Comparison of ENCODE assay signal across 34 cellular contexts in the genomic region with DNA sequence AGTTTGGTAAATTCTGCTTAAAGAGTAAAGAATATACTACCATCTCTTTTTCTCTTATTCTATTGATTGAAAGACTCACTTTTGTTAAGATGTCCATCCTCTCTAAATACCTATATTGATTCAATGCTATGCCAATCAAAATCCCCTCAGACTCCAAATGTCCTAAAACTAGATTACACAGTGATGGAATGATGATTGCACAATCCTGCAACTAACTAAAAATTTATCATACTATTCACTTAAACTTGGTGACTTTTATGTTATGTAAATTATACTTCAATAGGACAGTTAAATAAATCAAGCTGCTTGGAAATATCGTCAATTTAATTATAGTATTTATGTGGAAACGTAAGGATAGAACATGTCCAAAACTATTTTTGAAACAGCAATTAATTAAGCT.
"Had no signal": no experiment of that assay in that cellular context is flagged by ENCODE, and none has a peak within 500 bp of the region (broad histone marks: within the 10 kb centered on the region; RNA-seq: fewer than 3 reads in every experiment).

No MANE protein-coding gene starts in this region.

- H3K36me3 ChIP-seq: adrenal gland, brain microvascular endothelial cell, breast epithelium, WERI-Rb-1 had no signal

- H3K27me3 ChIP-seq: adrenal gland, body of pancreas, brain microvascular endothelial cell, breast epithelium had no signal

- ATAC-seq: activated CD4-positive, alpha-beta T cell treated with anti-CD3 and anti-CD28 coated beads for 36 hours; activated CD4-positive, CD25-positive, alpha-beta regulatory T cell treated with anti-CD3 and anti-CD28 coated beads, Interleukin-2, amount 50 U/mL, for 24 hours; activated CD8-positive, alpha-beta memory T cell treated with anti-CD3 and anti-CD28 coated beads, Interleukin-2, amount 10 ng/mL, durations not matched to agents 7 days and 5 days; activated CD8-positive, alpha-beta T cell treated with anti-CD3 and anti-CD28 coated beads, Interleukin-2, amount 10 ng/mL, durations not matched to agents 7 days and 5 days; activated naive CD8-positive, alpha-beta T cell treated with anti-CD3 and anti-CD28 coated beads, Interleukin-2, amount 50 U/mL, for 24 hours; body of pancreas; WTC11 had no signal

- H3K27ac ChIP-seq: adrenal gland, body of pancreas, brain microvascular endothelial cell, breast epithelium, WERI-Rb-1 had no signal

- H3K4me1 ChIP-seq: adrenal gland, body of pancreas, breast epithelium had no signal

- H3K9me3 ChIP-seq: adrenal gland, body of pancreas, breast epithelium had no signal

- DNase-seq: activated CD4-positive, alpha-beta memory T cell treated with anti-CD3 and anti-CD28 coated beads, Interleukin-2, amount 10 ng/mL, durations not matched to agents 7 days and 5 days; activated CD4-positive, alpha-beta T cell treated with anti-CD3 and anti-CD28 coated beads for 1 hour; activated CD4-positive, alpha-beta T cell treated with anti-CD3 and anti-CD28 coated beads for 36 hours; activated CD4-positive, alpha-beta T cell treated with anti-CD3 and anti-CD28 coated beads for 48 hours; activated CD4-positive, alpha-beta T cell treated with anti-CD3 and anti-CD28 coated beads, Interleukin-2, amount 10 ng/mL, durations not matched to agents 7 days and 5 days; activated CD4-positive, alpha-beta T cell treated with anti-CD3 and anti-CD28 coated beads, Interleukin-2, amount 50 U/mL, for 48 hours; activated CD4-positive, CD25-positive, alpha-beta regulatory T cell; activated CD8-positive, alpha-beta memory T cell treated with anti-CD3 and anti-CD28 coated beads for 24 hours; activated CD8-positive, alpha-beta memory T cell treated with anti-CD3 and anti-CD28 coated beads, Interleukin-2, amount 10 ng/mL, durations not matched to agents 7 days and 5 days; activated CD8-positive, alpha-beta memory T cell treated with anti-CD3 and anti-CD28 coated beads, Interleukin-2, amount 50 U/mL, for 48 hours; activated CD8-positive, alpha-beta T cell treated with anti-CD3 and anti-CD28 coated beads, Interleukin-2, amount 10 ng/mL, durations not matched to agents 7 days and 5 days; activated effector memory CD4-positive, alpha-beta T cell treated with Interleukin-2 at 50 U/mL for 16 hours; activated gamma-delta T cell; activated naive CD4-positive, alpha-beta T cell treated with anti-CD3 and anti-CD28 coated beads, Interleukin-2, amount 10 ng/mL, durations not matched to agents 7 days and 5 days; activated naive CD4-positive, alpha-beta T cell treated with Interleukin-2 at 50 U/mL for 16 hours; activated naive CD8-positive, alpha-beta T cell treated with anti-CD3 and anti-CD28 coated beads, Interleukin-2, amount 10 ng/mL, durations not matched to agents 7 days and 5 days; activated naive CD8-positive, alpha-beta T cell treated with anti-CD3 and anti-CD28 coated beads, Interleukin-2, amount 50 U/mL, for 24 hours; activated T-cell treated with anti-CD3 and anti-CD28 coated beads, Interleukin-2, amount 50 U/mL, for 24 hours; activated T-cell treated with anti-CD3 and anti-CD28 coated beads, Interleukin-2, amount 50 U/mL, for 48 hours; adrenal gland; amniotic stem cell; aorta; body of pancreas; brain microvascular endothelial cell; central memory CD4-positive, alpha-beta T cell; T-helper 1 cell; T-helper 2 cell; T-helper 9 cell; WERI-Rb-1 had no signal

- FAIRE-seq: astrocyte, TTC549 had no signal

- H3K4me3 ChIP-seq: adrenal gland, body of pancreas, breast epithelium had no signal
